2 cellular contexts compared by ENCODE assay signal in genomic region chr6:159119835-159120234, GRCh38.
TF ChIP-seq lines count a peak whose summit lies in the region.

No MANE protein-coding gene starts in this region.

TF ChIP-seq in HepG2, 621 proteins besides CTCF, POLR2A, EP300 and RAD21 (continues in another document):
- TF ChIP-seq ARID4A (CRISPR knock-in tag; IDR thresholded peaks at IDR 0.05; ENCODE audit: borderline replicate concordance): no peak
- TF ChIP-seq SMAD3 (CRISPR knock-in tag; IDR thresholded peaks at IDR 0.05): no peak
- TF ChIP-seq ZNF431 (CRISPR knock-in tag; IDR thresholded peaks at IDR 0.05; ENCODE audit: borderline replicate concordance, low read depth): no peak
- no peak for TF ChIP-seq FOXO1 (CRISPR knock-in tag; IDR thresholded peaks at IDR 0.05)
- no peak for TF ChIP-seq HMGXB4 (CRISPR knock-in tag; IDR thresholded peaks at IDR 0.05; ENCODE audit: borderline replicate concordance in 1 of 2, low read depth in 1 of 2)
- no peak for TF ChIP-seq ZNF878 (CRISPR knock-in tag; IDR thresholded peaks at IDR 0.05)
- no peak for TF ChIP-seq BRCA1 (CRISPR knock-in tag; IDR thresholded peaks at IDR 0.05)
- TF ChIP-seq E2F2 (CRISPR knock-in tag; IDR thresholded peaks at IDR 0.05; ENCODE audit: borderline replicate concordance): no peak

TF ChIP-seq in H1, 55 proteins besides CTCF, POLR2A, EP300 and RAD21:
- no peak for TF ChIP-seq E2F6 (IDR thresholded peaks at IDR 0.05)
- no peak for TF ChIP-seq TAF7 (optimal IDR thresholded peaks at IDR 0.05; ENCODE audit: borderline replicate concordance, low read depth, low read length)
- TF ChIP-seq MAFK (IDR thresholded peaks at IDR 0.05; ENCODE audit: low read depth, low read length): no peak
- no peak for TF ChIP-seq ZNF274 (IDR thresholded peaks at IDR 0.05; ENCODE audit: borderline replicate concordance, extremely low read depth, low read length)
- no peak for TF ChIP-seq SP2 (IDR thresholded peaks at IDR 0.05; ENCODE audit: low read length)
- no peak for TF ChIP-seq JUN (IDR thresholded peaks at IDR 0.05; ENCODE audit: low read depth, low read length)
- no peak for TF ChIP-seq NRF1 (IDR thresholded peaks at IDR 0.05; ENCODE audit: low read depth, low read length)
- no peak for TF ChIP-seq ATF2 (IDR thresholded peaks at IDR 0.05; ENCODE audit: low read length)
- TF ChIP-seq POU5F1 (IDR thresholded peaks at IDR 0.05; ENCODE audit: low read depth, low read length): no peak
- TF ChIP-seq GABPA (IDR thresholded peaks at IDR 0.05; ENCODE audit: borderline replicate concordance, insufficient read depth, low read length): no peak
